ENCODE assay signal across 1 cellular context in genomic region chr22:17888855-17889254, GRCh38.
TF ChIP-seq lines count a peak whose summit lies in the region.

No MANE protein-coding gene starts in this region.

TF ChIP-seq in K562, 482 proteins besides CTCF, POLR2A, EP300 and RAD21 (continued from another document):
- TF ChIP-seq JUND (IDR thresholded peaks at IDR 0.05; ENCODE audit: borderline replicate concordance, low read depth, low read length): peak; percentile 43; the same call in 1 of the 2 replicates
- no peak; the same call in 2 of the 3 replicates for TF ChIP-seq JUND (tag; IDR thresholded peaks at IDR 0.05; ENCODE audit: borderline replicate concordance, low read depth, low read length)
- TF ChIP-seq MAFK (IDR thresholded peaks at IDR 0.05; ENCODE audit: low read length): peak; percentile 33; the same call in 1 of the 2 replicates
- peak in 1 of 2 experiments; percentile 72; a peak in 2 of 4 replicates for TF ChIP-seq RCOR1 (IDR thresholded peaks at IDR 0.05; ENCODE audit: borderline replicate concordance in 1 of 2, low read depth in 2 of 2, low read length in 2 of 2)
- TF ChIP-seq ARID2 (IDR thresholded peaks at IDR 0.05): 0 out of 2 replicates have a peak, but pooled peaks have one; percentile 14
- peak in 2 of 3 experiments; percentile 28 to 79 for TF ChIP-seq YY1 (IDR thresholded peaks at IDR 0.05; ENCODE audit: borderline replicate concordance in 1 of 3, control insufficient read depth in 1 of 3, extremely low read depth in 1 of 3, insufficient read depth in 3 of 3, insufficient read length in 1 of 3, insufficient replicate concordance in 2 of 3, low read depth in 1 of 3, low read length in 2 of 3)
- 0 out of 2 replicates have a peak, but pooled peaks have one; percentile 14 for TF ChIP-seq PKNOX1 (IDR thresholded peaks at IDR 0.05)
TF ChIP-seq in K562: peak in this region for 12.
